ENCODE assay signal across 1 cellular context in genomic region chr1:66563094-66563800, GRCh38.
TF ChIP-seq lines count a peak whose summit lies in the region.

No MANE protein-coding gene starts in this region.

TF ChIP-seq in HCT116, 20 proteins besides CTCF, POLR2A, EP300 and RAD21 (continued from another document):
- TF ChIP-seq ZBTB33 (IDR thresholded peaks at IDR 0.05; ENCODE audit: extremely low read depth, insufficient replicate concordance, low read length) (no peak), SP1 (IDR thresholded peaks at IDR 0.05; ENCODE audit: low read depth) (peak; percentile 47; the same call in 1 of the 2 replicates), ELF1 (IDR thresholded peaks at IDR 0.05; ENCODE audit: borderline replicate concordance, low read depth) (no peak), CBX3 (IDR thresholded peaks at IDR 0.05; ENCODE audit: low read depth) (no peak), YY1 (IDR thresholded peaks at IDR 0.05; ENCODE audit: extremely low read depth, insufficient replicate concordance, low read depth, low read length) (no peak)
